ENCODE assay signal across 26 cellular contexts in genomic region chr15:88221836-88222235, GRCh38.
"Had no signal": no experiment of that assay in that cellular context is flagged by ENCODE, and none has a peak within 500 bp of the region (broad histone marks: within the 10 kb centered on the region; RNA-seq: fewer than 3 reads in every experiment).

No MANE protein-coding gene starts in this region.

- H3K27ac ChIP-seq: ascending aorta, cardiac muscle cell, VCaP had no signal

- H3K36me3 ChIP-seq: ascending aorta, cardiac muscle cell had no signal

- DNase-seq: activated B cell treated with CpG ODN at 0.5 μM for 24 hours; activated CD4-positive, alpha-beta memory T cell treated with anti-CD3 and anti-CD28 coated beads for 36 hours; activated CD4-positive, alpha-beta T cell treated with anti-CD3 and anti-CD28 coated beads for 4 hours; activated CD4-positive, alpha-beta T cell treated with anti-CD3 and anti-CD28 coated beads, Interleukin-2, amount 10 ng/mL, durations not matched to agents 24 days and 14 days; activated CD4-positive, alpha-beta T cell treated with anti-CD3 and anti-CD28 coated beads, Interleukin-2, amount 50 U/mL, for 1 hour; activated CD4-positive, alpha-beta T cell treated with anti-CD3 and anti-CD28 coated beads, Interleukin-2, amount 50 U/mL, for 4 hours; activated CD4-positive, CD25-positive, alpha-beta regulatory T cell treated with anti-CD3 and anti-CD28 coated beads, Interleukin-2, amount 50 U/mL, for 72 hours; activated CD8-positive, alpha-beta memory T cell treated with anti-CD3 and anti-CD28 coated beads, Interleukin-2, amount 50 U/mL, for 4 hours; activated CD8-positive, alpha-beta T cell treated with anti-CD3 and anti-CD28 coated beads for 36 hours; activated effector memory CD4-positive, alpha-beta T cell treated with Interleukin-2 at 50 U/mL for 16 hours; activated gamma-delta T cell; activated naive CD4-positive, alpha-beta T cell treated with anti-CD3 and anti-CD28 coated beads, Interleukin-2, amount 10 ng/mL, durations not matched to agents 7 days and 5 days; activated naive CD4-positive, alpha-beta T cell treated with Interleukin-2 at 50 U/mL for 16 hours; activated naive CD8-positive, alpha-beta T cell treated with anti-CD3 and anti-CD28 coated beads, Interleukin-2, amount 10 ng/mL, durations not matched to agents 7 days and 5 days; activated naive CD8-positive, alpha-beta T cell treated with anti-CD3 and anti-CD28 coated beads, Interleukin-2, amount 50 U/mL, for 24 hours; activated T-cell treated with anti-CD3 and anti-CD28 coated beads for 4 hours; activated T-cell treated with anti-CD3 and anti-CD28 coated beads, Interleukin-2, amount 50 U/mL, for 24 hours; activated T-cell treated with anti-CD3 and anti-CD28 coated beads, Interleukin-2, amount 50 U/mL, for 48 hours; amygdala; caudate nucleus; cerebellar nuclear complex; T-helper 2 cell; T-helper 9 cell had no signal

- H3K4me3 ChIP-seq: ascending aorta, cardiac muscle cell had no signal

- H3K27me3 ChIP-seq: ascending aorta, cardiac muscle cell had no signal

- H3K9me3 ChIP-seq: ascending aorta had no signal
